8 cellular contexts compared by ENCODE assay signal in genomic region chr18:13003466-13003896, GRCh38. TPM values are rescaled to one million over a fixed set of nuclear protein-coding genes. Genes with fewer than 3 reads are reported as not detected.
DNase-seq lines count a peak whose midpoint lies in the region; ATAC-seq and TF ChIP-seq lines count a peak whose summit lies in the region.

No MANE protein-coding gene starts in this region.

- H3K36me3 ChIP-seq in mesenchymal stem cell (ENCODE audit: control insufficient read depth in 1 of 2, insufficient read depth in 2 of 2, low read depth in 1 of 2, low read length in 2 of 2) = peaks cover 12 to 41% of the 10 kb centered on the region in 2 experiments

- H2BK12ac ChIP-seq in mesenchymal stem cell (ENCODE audit: low read length in 2 of 2) = no peak overlapping the region

- peak; percentile 44 for ATAC-seq in GM19351 (IDR thresholded peaks at IDR 0.05; ENCODE audit: unreplicated experiment)
- no peak for ATAC-seq in HG03469 (IDR thresholded peaks at IDR 0.05; ENCODE audit: unreplicated experiment)

- no peak overlapping the region for H2AFZ ChIP-seq in mesenchymal stem cell (ENCODE audit: low read depth, low read length)

- no peak overlapping the region for H3K23ac ChIP-seq in mesenchymal stem cell (ENCODE audit: low read length in 2 of 2)

- peaks cover 1% of the 10 kb centered on the region for H3K4me1 Mint-ChIP-seq in chondrocyte (ENCODE audit: low read depth)
- H3K4me1 Mint-ChIP-seq in activated T-helper 1 cell treated with anti-CD3 and anti-CD28 coated beads, Interleukin-12 subunit alpha, Interleukin-12 subunit beta, Interleukin-2, Interleukin-4 antibody, amounts not matched to agents 30 ng/mL and 10 ng/mL and 1 ng/mL, durations not matched to agents 14 hours and 24 hours and 36 hours (ENCODE audit: low read depth) = peaks cover 21% of the 10 kb centered on the region
- peaks cover 13 to 14% of the 10 kb centered on the region in 2 donors for H3K4me1 Mint-ChIP-seq in immature natural killer cell

- TF ChIP-seq CTCF in chondrocyte (IDR thresholded peaks at IDR 0.05) = peak; percentile 80

- no peak overlapping the region for H3K4ac ChIP-seq in mesenchymal stem cell (ENCODE audit: low read depth in 1 of 2, low read length in 2 of 2)

- H3K4me1 ChIP-seq in mesenchymal stem cell (ENCODE audit: control insufficient read depth, insufficient read depth, low read depth, low read length) = peaks cover 4% of the 10 kb centered on the region

- no peak overlapping the region for H3K27ac Mint-ChIP-seq in chondrocyte (ENCODE audit: unreplicated experiment)
- no peak overlapping the region for H3K27ac Mint-ChIP-seq in activated T-helper 1 cell treated with anti-CD3 and anti-CD28 coated beads, Interleukin-12 subunit alpha, Interleukin-12 subunit beta, Interleukin-2, Interleukin-4 antibody, amounts not matched to agents 30 ng/mL and 10 ng/mL and 1 ng/mL, durations not matched to agents 14 hours and 24 hours and 36 hours
- H3K27ac Mint-ChIP-seq in immature natural killer cell = no peak overlapping the region

- H3K27ac ChIP-seq in mesenchymal stem cell (ENCODE audit: low read length, poor library complexity, severe bottlenecking) = no peak overlapping the region

- H3K4me3 ChIP-seq in mesenchymal stem cell (ENCODE audit: insufficient read depth in 1 of 2, low read depth in 1 of 2, low read length in 2 of 2) = no peak overlapping the region

- no peak overlapping the region for H3K18ac ChIP-seq in mesenchymal stem cell (ENCODE audit: low read depth in 1 of 2, low read length in 2 of 2)

- H4K91ac ChIP-seq in mesenchymal stem cell (ENCODE audit: low read length) = no peak overlapping the region

- DNase-seq in CD1c-positive myeloid dendritic cell (ENCODE audit: extremely low spot score) (peak; percentile 22), NCI-H69 (lab: John Stamatoyannopoulos, UW) (peak; percentile 49), chondrocyte (ENCODE audit: low spot score) (no peak), mesenchymal stem cell (peak; percentile 82), immature natural killer cell (no peak)
- no peak for DNase-seq in activated T-helper 1 cell treated with anti-CD3 and anti-CD28 coated beads, Interleukin-12 subunit alpha, Interleukin-12 subunit beta, Interleukin-2, Interleukin-4 antibody, amounts not matched to agents 30 ng/mL and 10 ng/mL and 1 ng/mL, durations not matched to agents 14 hours and 24 hours and 36 hours (ENCODE audit: low spot score)

- no peak overlapping the region for H2BK5ac ChIP-seq in mesenchymal stem cell (ENCODE audit: low read depth, low read length, poor library complexity, severe bottlenecking)

- H3K9ac ChIP-seq in mesenchymal stem cell (ENCODE audit: low read length) = peak overlapping the region; percentile 5

- H3K4me2 ChIP-seq in mesenchymal stem cell (ENCODE audit: low read length, poor library complexity, severe bottlenecking) = no peak overlapping the region

- no peaks in the 10 kb centered on the region for H3K9me3 ChIP-seq in mesenchymal stem cell (ENCODE audit: control insufficient read depth, low read length)

- no peak overlapping the region for H2AK5ac ChIP-seq in mesenchymal stem cell (ENCODE audit: low read length, severe bottlenecking)

- peaks cover 40% of the 10 kb centered on the region for H3K79me1 ChIP-seq in mesenchymal stem cell (replicated peaks; ENCODE audit: low read length, poor library complexity, severe bottlenecking)

- H3K4me3 Mint-ChIP-seq in chondrocyte (ENCODE audit: unreplicated experiment) (no peak overlapping the region), immature natural killer cell (no peak overlapping the region)
- no peak overlapping the region for H3K4me3 Mint-ChIP-seq in activated T-helper 1 cell treated with anti-CD3 and anti-CD28 coated beads, Interleukin-12 subunit alpha, Interleukin-12 subunit beta, Interleukin-2, Interleukin-4 antibody, amounts not matched to agents 30 ng/mL and 10 ng/mL and 1 ng/mL, durations not matched to agents 14 hours and 24 hours and 36 hours

- no peaks in the 10 kb centered on the region for H3K27me3 Mint-ChIP-seq in chondrocyte (ENCODE audit: low read depth)
- no peaks in the 10 kb centered on the region for H3K27me3 Mint-ChIP-seq in activated T-helper 1 cell treated with anti-CD3 and anti-CD28 coated beads, Interleukin-12 subunit alpha, Interleukin-12 subunit beta, Interleukin-2, Interleukin-4 antibody, amounts not matched to agents 30 ng/mL and 10 ng/mL and 1 ng/mL, durations not matched to agents 14 hours and 24 hours and 36 hours (ENCODE audit: insufficient read depth)
- no peaks in the 10 kb centered on the region for H3K27me3 Mint-ChIP-seq in immature natural killer cell (ENCODE audit: low read depth in 3 of 3)

- H4K8ac ChIP-seq in mesenchymal stem cell (ENCODE audit: low read length) = no peak overlapping the region

- H3K9me3 Mint-ChIP-seq in chondrocyte (ENCODE audit: low read depth) (no peaks in the 10 kb centered on the region), immature natural killer cell (no peaks in the 10 kb centered on the region)
- H3K9me3 Mint-ChIP-seq in activated T-helper 1 cell treated with anti-CD3 and anti-CD28 coated beads, Interleukin-12 subunit alpha, Interleukin-12 subunit beta, Interleukin-2, Interleukin-4 antibody, amounts not matched to agents 30 ng/mL and 10 ng/mL and 1 ng/mL, durations not matched to agents 14 hours and 24 hours and 36 hours = no peaks in the 10 kb centered on the region

- H3K14ac ChIP-seq in mesenchymal stem cell (ENCODE audit: low read length in 2 of 2) = no peak overlapping the region

- H3K36me3 Mint-ChIP-seq in chondrocyte (ENCODE audit: low read depth) (no peaks in the 10 kb centered on the region), immature natural killer cell (peaks cover 0 to 9% (median 9%) of the 10 kb centered on the region in 3 donors)
- H3K36me3 Mint-ChIP-seq in activated T-helper 1 cell treated with anti-CD3 and anti-CD28 coated beads, Interleukin-12 subunit alpha, Interleukin-12 subunit beta, Interleukin-2, Interleukin-4 antibody, amounts not matched to agents 30 ng/mL and 10 ng/mL and 1 ng/mL, durations not matched to agents 14 hours and 24 hours and 36 hours (ENCODE audit: low read depth) = peaks cover 28% of the 10 kb centered on the region

- no peak overlapping the region for H2BK15ac ChIP-seq in mesenchymal stem cell (ENCODE audit: low read depth, poor library complexity, severe bottlenecking)

- intact Hi-C loops in activated T-helper 1 cell treated with anti-CD3 and anti-CD28 coated beads, Interleukin-12 subunit alpha, Interleukin-12 subunit beta, Interleukin-2, Interleukin-4 antibody, amounts not matched to agents 30 ng/mL and 10 ng/mL and 1 ng/mL, durations not matched to agents 14 hours and 24 hours and 36 hours (cut with micrococcal nuclease) = loop anchor here (1.0 kb wide), 1 partner anchor 156 kb away; no protein-coding TSS in a partner anchor

- H2BK120ac ChIP-seq in mesenchymal stem cell (ENCODE audit: low read depth, low read length) = no peak overlapping the region

- WGBS in mesenchymal stem cell = 67% methylated on average over 7 of the region's 7 CpGs

- H3K27me3 ChIP-seq in mesenchymal stem cell (ENCODE audit: control insufficient read depth in 1 of 2, insufficient read depth in 1 of 2, low read length in 2 of 2) = no peaks in the 10 kb centered on the region

RNA-seq across cellular contexts. Expression of gene CEP192, which starts 12.3 kb away (rescaled TPM):
- 14.7 to 22.9 TPM (median 16.8 TPM) in 3 replicates for total RNA-seq in chondrocyte
- polyA plus RNA-seq in mesenchymal stem cell (2013, experiment 1 of 2) = 4.9 TPM
- 4.7 TPM for polyA plus RNA-seq in mesenchymal stem cell (2013, experiment 2 of 2)
- 31.2 and 32.0 TPM in 2 replicates for total RNA-seq in activated T-helper 1 cell treated with anti-CD3 and anti-CD28 coated beads, Interleukin-12 subunit alpha, Interleukin-12 subunit beta, Interleukin-2, Interleukin-4 antibody, amounts not matched to agents 30 ng/mL and 10 ng/mL and 1 ng/mL, durations not matched to agents 14 hours and 24 hours and 36 hours
- 1 to 10 TPM; 1.8 to 6.3 (median 5.4) TPM for polyA plus RNA-seq in immature natural killer cell

RNA-seq across cellular contexts. Expression of gene SEH1L, which starts 55.7 kb away (rescaled TPM):
- total RNA-seq in chondrocyte = 34.1 to 37.5 TPM (median 36.3 TPM) in 3 replicates
- polyA plus RNA-seq in mesenchymal stem cell (2013, experiment 1 of 2) = 13.3 TPM
- polyA plus RNA-seq in mesenchymal stem cell (2013, experiment 2 of 2) = 13.1 TPM
- total RNA-seq in activated T-helper 1 cell treated with anti-CD3 and anti-CD28 coated beads, Interleukin-12 subunit alpha, Interleukin-12 subunit beta, Interleukin-2, Interleukin-4 antibody, amounts not matched to agents 30 ng/mL and 10 ng/mL and 1 ng/mL, durations not matched to agents 14 hours and 24 hours and 36 hours = 121 and 124 TPM in 2 replicates
- 10 to 100 TPM; 18.2 to 32.8 (median 25.6) TPM for polyA plus RNA-seq in immature natural killer cell

Comparison
In these comparisons a context has a peak if more than half of its experiments do, and no peak if none do; other contexts are left out.
1. DNase-seq: peak in CD1c-positive myeloid dendritic cell (single experiment), NCI-H69 (single experiment) and mesenchymal stem cell (single experiment); none in chondrocyte (single experiment), activated T-helper 1 cell treated with anti-CD3 and anti-CD28 coated beads, Interleukin-12 subunit alpha, Interleukin-12 subunit beta, Interleukin-2, Interleukin-4 antibody, amounts not matched to agents 30 ng/mL and 10 ng/mL and 1 ng/mL, durations not matched to agents 14 hours and 24 hours and 36 hours (single experiment) and immature natural killer cell (0 of 3).